8 cellular contexts compared by ENCODE assay signal in the genomic region with DNA sequence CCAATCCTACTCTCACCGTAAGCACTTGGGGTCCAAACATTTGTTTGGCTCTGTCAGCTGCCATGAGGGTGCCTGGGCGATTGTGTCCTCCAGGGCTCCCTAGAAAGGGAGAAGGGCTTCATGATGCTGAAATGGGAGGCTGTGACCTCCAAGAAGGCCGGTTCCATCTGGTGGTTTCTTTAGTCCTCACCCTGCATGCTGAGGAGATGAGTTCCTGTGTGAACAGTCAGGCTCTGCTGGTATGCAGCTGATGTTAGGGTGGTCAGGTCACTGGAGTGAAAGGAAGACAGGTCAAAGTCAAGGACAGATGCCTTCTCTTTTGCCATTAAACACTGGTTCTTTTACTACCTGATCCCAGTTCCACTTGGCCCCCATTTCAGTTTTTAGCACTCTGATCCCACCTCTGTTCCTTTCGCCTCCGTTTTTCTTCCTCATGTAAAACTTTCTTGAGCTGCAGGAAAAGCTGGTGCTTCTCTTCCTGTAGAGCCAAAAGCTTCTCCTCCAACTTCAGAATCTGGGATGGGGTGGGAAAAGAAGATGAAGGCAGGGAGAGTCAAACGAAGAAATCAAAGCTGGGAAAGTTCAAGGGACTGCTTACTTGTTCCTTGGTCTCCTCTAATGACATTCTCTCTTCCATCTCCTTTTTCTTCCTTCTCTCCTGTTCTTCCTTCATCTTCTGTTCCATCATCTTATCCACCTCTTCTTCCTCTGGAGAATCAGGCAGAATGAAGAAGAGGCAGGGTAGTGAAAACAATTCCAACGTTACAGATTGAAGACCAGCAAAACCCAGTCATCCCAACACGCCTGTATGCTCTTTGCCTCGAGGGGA. TPM values are rescaled to one million over a fixed set of nuclear protein-coding genes. Genes with fewer than 3 reads are reported as not detected.
DNase-seq lines count a peak whose midpoint lies in the region; ATAC-seq and TF ChIP-seq lines count a peak whose summit lies in the region.

No MANE protein-coding gene starts in this region.

- no peaks in the 10 kb centered on the region for H3K27me3 ChIP-seq in CD8-positive, alpha-beta memory T cell (ENCODE audit: insufficient read depth, low read length, poor library complexity, severe bottlenecking)
- no peaks in the 10 kb centered on the region for H3K27me3 ChIP-seq in MM.1S (replicated peaks; ENCODE audit: insufficient read depth, low read length)

- H3K79me2 ChIP-seq in MM.1S (ENCODE audit: low read length) = peaks cover 58% of the 10 kb centered on the region

- H3K4me2 ChIP-seq in MM.1S (ENCODE audit: low read depth, low read length) = peak overlapping the region; percentile 65

- peaks cover 13 to 90% (median 20%) of the 10 kb centered on the region in 3 donors for H3K36me3 Mint-ChIP-seq in CD8-positive, alpha-beta memory T cell
- H3K36me3 Mint-ChIP-seq in nephron progenitor cell (ENCODE audit: low read depth) = peaks cover 61% of the 10 kb centered on the region

- H3K27me3 Mint-ChIP-seq in CD8-positive, alpha-beta memory T cell = peaks cover 0 to 8% of the 10 kb centered on the region in 2 donors
- no peaks in the 10 kb centered on the region for H3K27me3 Mint-ChIP-seq in nephron progenitor cell (ENCODE audit: low read depth, poor library complexity)

- TF ChIP-seq CTCF in MM.1S (IDR thresholded peaks at IDR 0.05; ENCODE audit: low read length) (no peak), coronary artery (IDR thresholded peaks at IDR 0.05) (no peak), nephron progenitor cell (IDR thresholded peaks at IDR 0.05) (no peak)

- ATAC-seq in HG02885 (IDR thresholded peaks at IDR 0.05; ENCODE audit: poor library complexity, unreplicated experiment) = no peak

- H2AFZ ChIP-seq in MM.1S (ENCODE audit: low read length) = no peak overlapping the region

- H3K27ac Mint-ChIP-seq in CD8-positive, alpha-beta memory T cell = peak overlapping the region; percentile 87 to 95 (median 92)
- peak overlapping the region; percentile 97 for H3K27ac Mint-ChIP-seq in nephron progenitor cell

- H3K27ac ChIP-seq in CD8-positive, alpha-beta memory T cell (ENCODE audit: low read depth, low read length) = peak overlapping the region; percentile 76
- H3K27ac ChIP-seq in MM.1S (ENCODE audit: low read length) (peak overlapping the region; percentile 63; the same call in 1 of the 2 replicates), coronary artery (peak overlapping the region; percentile 95 to 97)

- CTCF ChIA-PET in CD8-positive, alpha-beta memory T cell (lab: Charles Lee) = interaction anchor here (0.7 to 1.9 kb wide), 8 partner anchors 10 to 268 kb away, joined by 3 to 8 read pairs (median 4); partner anchors contain the start of gene NEURL4

- peak overlapping the region; percentile 75 to 93 (median 79) for H3K4me3 Mint-ChIP-seq in CD8-positive, alpha-beta memory T cell
- H3K4me3 Mint-ChIP-seq in nephron progenitor cell = peak overlapping the region; percentile 83

- peaks cover 46% of the 10 kb centered on the region for H3K36me3 ChIP-seq in CD8-positive, alpha-beta memory T cell (ENCODE audit: insufficient read depth, low read length)
- H3K36me3 ChIP-seq in MM.1S (replicated peaks; ENCODE audit: insufficient read depth, low read length) = peaks cover 15% of the 10 kb centered on the region

- no peaks in the 10 kb centered on the region for H3K9me2 ChIP-seq in MM.1S (replicated peaks; ENCODE audit: insufficient read depth, low read length)

- peaks cover 57% of the 10 kb centered on the region for H3K4me1 ChIP-seq in CD8-positive, alpha-beta memory T cell (ENCODE audit: insufficient read depth, low read length)
- peaks cover 24% of the 10 kb centered on the region for H3K4me1 ChIP-seq in MM.1S (ENCODE audit: low read length)

- H3K4me3 ChIP-seq in CD8-positive, alpha-beta memory T cell (ENCODE audit: low read length) = peak overlapping the region; percentile 66
- H3K4me3 ChIP-seq in MM.1S (ENCODE audit: low read length) (peak overlapping the region; percentile 89), coronary artery (peak overlapping the region; percentile 81)

- H3K9me3 Mint-ChIP-seq in CD8-positive, alpha-beta memory T cell = no peaks in the 10 kb centered on the region
- H3K9me3 Mint-ChIP-seq in nephron progenitor cell = no peaks in the 10 kb centered on the region

- H4K20me1 ChIP-seq in MM.1S (ENCODE audit: insufficient read depth, low read length) = peaks cover 31% of the 10 kb centered on the region

- peaks cover 52 to 66% (median 57%) of the 10 kb centered on the region in 3 donors for H3K4me1 Mint-ChIP-seq in CD8-positive, alpha-beta memory T cell
- peaks cover 56% of the 10 kb centered on the region for H3K4me1 Mint-ChIP-seq in nephron progenitor cell

- no peak for DNase-seq in CD8-positive, alpha-beta memory T cell
- DNase-seq in MM.1S (peak; percentile 34), coronary artery (ENCODE audit: low spot score) (no peak), nephron progenitor cell (no peak), NCI-H2227 treated with DMSO at 0.1 percent for 48 hours (lab: John Stamatoyannopoulos, UW) (no peak), cortex of kidney (lab: John Stamatoyannopoulos, UW) (no peak), SW 1271 (lab: John Stamatoyannopoulos, UW) (no peak)

- no peaks in the 10 kb centered on the region for H3K9me3 ChIP-seq in CD8-positive, alpha-beta memory T cell (ENCODE audit: low read length)
- H3K9me3 ChIP-seq in MM.1S (replicated peaks; ENCODE audit: insufficient read depth, low read length) = no peaks in the 10 kb centered on the region

- H3K9ac ChIP-seq in MM.1S (ENCODE audit: low read length) = peak overlapping the region; percentile 70

- POLR2A ChIA-PET in CD8-positive, alpha-beta memory T cell (lab: Charles Lee) = interaction anchor here (0.6 to 3.8 kb wide), 6 partner anchors 15 to 121 kb away, joined by 3 to 17 read pairs (median 4); partner anchors contain the start of genes ACAP1, NEURL4 and TMEM102

- H3F3A ChIP-seq in MM.1S (ENCODE audit: insufficient read depth, low read length) = peaks cover 56% of the 10 kb centered on the region

RNA-seq across cellular contexts. Expression of gene GPS2, which starts 1.1 kb away (rescaled TPM):
- total RNA-seq in CD8-positive, alpha-beta memory T cell = 10 to 100 TPM; 81.1 to 85.2 TPM
- polyA plus RNA-seq in CD8-positive, alpha-beta memory T cell = 116 TPM

RNA-seq across cellular contexts. Expression of gene EIF5A, which starts 6.7 kb away (rescaled TPM):
- total RNA-seq in CD8-positive, alpha-beta memory T cell = 1,000 to 10,000 TPM; 1,533 to 1,595 TPM
- 230 TPM for polyA plus RNA-seq in CD8-positive, alpha-beta memory T cell

RNA-seq across cellular contexts. Expression of gene NEURL4, which starts 15.0 kb away (rescaled TPM):
- 10 to 100 TPM; 60.1 to 60.7 TPM for total RNA-seq in CD8-positive, alpha-beta memory T cell
- polyA plus RNA-seq in CD8-positive, alpha-beta memory T cell = 2.7 TPM

RNA-seq across cellular contexts. Expression of gene YBX2, which starts 19.7 kb away (rescaled TPM):
- total RNA-seq in CD8-positive, alpha-beta memory T cell = under 1 TPM; 0.07 to 0.26 TPM
- polyA plus RNA-seq in CD8-positive, alpha-beta memory T cell = not detected

RNA-seq across cellular contexts. Expression of gene ACAP1, which starts 22.2 kb away (rescaled TPM):
- total RNA-seq in CD8-positive, alpha-beta memory T cell = 100 to 1,000 TPM; 216 to 225 TPM
- polyA plus RNA-seq in CD8-positive, alpha-beta memory T cell = 274 TPM
